8 cellular contexts compared by ENCODE assay signal in genomic region chr1:19445417-19446342, GRCh38. TPM values are rescaled to one million over a fixed set of nuclear protein-coding genes. Genes with fewer than 3 reads are reported as not detected.
DNase-seq lines count a peak whose midpoint lies in the region; ATAC-seq and TF ChIP-seq lines count a peak whose summit lies in the region.

No MANE protein-coding gene starts in this region.

- H3K4me2 ChIP-seq in skeletal muscle satellite cell (ENCODE audit: low read length): peak overlapping the region; percentile 46

- no peaks in the 10 kb centered on the region for H3K36me3 Mint-ChIP-seq in T-helper 17 cell (ENCODE audit: low read depth)

- peak overlapping the region; percentile 45 for H3K4me3 Mint-ChIP-seq in T-helper 17 cell

- peaks cover 85% of the 10 kb centered on the region for H3K4me1 ChIP-seq in skeletal muscle satellite cell (ENCODE audit: control insufficient read depth, insufficient read depth, low read length)

- DNase-seq in NCI-H524 (lab: John Stamatoyannopoulos, UW) (peak; percentile 13 to 36), NCI-H524 treated with DMSO at 0.1 percent for 48 hours (lab: John Stamatoyannopoulos, UW) (no peak), T-helper 17 cell (no peak), foreskin fibroblast (no peak), NOMO-1 treated with DMSO at 0.1 percent for 48 hours (lab: John Stamatoyannopoulos, UW; ENCODE audit: unreplicated experiment) (no peak), NOMO-1 (lab: John Stamatoyannopoulos, UW; ENCODE audit: unreplicated experiment in 2 of 2) (no peak)
- DNase-seq in stimulated activated CD4-positive, alpha-beta T cell treated with anti-CD3 and anti-CD28 coated beads, Interleukin-4, amount 100 ng/mL, for 24 hours: no peak

- peak; percentile 41 for TF ChIP-seq CTCF in foreskin fibroblast (IDR thresholded peaks at IDR 0.05; ENCODE audit: low read depth, low read length)

- H3K27me3 ChIP-seq in skeletal muscle satellite cell (ENCODE audit: control insufficient read depth, insufficient read depth, low read length): no peaks in the 10 kb centered on the region

- H3K4me1 Mint-ChIP-seq in T-helper 17 cell: peaks cover 60% of the 10 kb centered on the region

- H3K27me3 Mint-ChIP-seq in T-helper 17 cell: no peaks in the 10 kb centered on the region

- H3K4me3 ChIP-seq in foreskin fibroblast (ENCODE audit: low read depth in 1 of 2, low read length in 2 of 2): no peak overlapping the region
- H3K4me3 ChIP-seq in skeletal muscle satellite cell (ENCODE audit: low read length): no peak overlapping the region

- peak; percentile 71 for ATAC-seq in T-helper 17 cell

- no peaks in the 10 kb centered on the region for H3K9me3 ChIP-seq in T-helper 17 cell (ENCODE audit: control insufficient read depth, low read length, poor library complexity, severe bottlenecking)
- H3K9me3 ChIP-seq in skeletal muscle satellite cell (replicated peaks; ENCODE audit: low read length): no peaks in the 10 kb centered on the region

- no peaks in the 10 kb centered on the region for H3K36me3 ChIP-seq in skeletal muscle satellite cell (ENCODE audit: insufficient read depth, low read length)

- peak overlapping the region; percentile 10 for H3K9ac ChIP-seq in skeletal muscle satellite cell (ENCODE audit: low read depth, low read length)

- peak overlapping the region; percentile 90 for H3K27ac Mint-ChIP-seq in T-helper 17 cell

RNA-seq across cellular contexts. Expression of gene CAPZB, which starts 39.7 kb away (rescaled TPM):
- 100 to 1,000 TPM; 320 to 330 TPM for total RNA-seq in T-helper 17 cell
- 166 and 196 TPM in 2 replicates for total RNA-seq in skeletal muscle satellite cell (2012; rRNA removed)

Comparison
In these comparisons a context has a peak if more than half of its experiments do, and no peak if none do; other contexts are left out.
1. DNase-seq: peak in NCI-H524 (2 of 2); none in NCI-H524 treated with DMSO at 0.1 percent for 48 hours (single experiment), T-helper 17 cell (0 of 3), foreskin fibroblast (0 of 2), NOMO-1 treated with DMSO at 0.1 percent for 48 hours (single experiment), stimulated activated CD4-positive, alpha-beta T cell treated with anti-CD3 and anti-CD28 coated beads, Interleukin-4, amount 100 ng/mL, for 24 hours (single experiment) and NOMO-1 (0 of 2).